ENCODE assay signal across 17 cellular contexts in the genomic region with DNA sequence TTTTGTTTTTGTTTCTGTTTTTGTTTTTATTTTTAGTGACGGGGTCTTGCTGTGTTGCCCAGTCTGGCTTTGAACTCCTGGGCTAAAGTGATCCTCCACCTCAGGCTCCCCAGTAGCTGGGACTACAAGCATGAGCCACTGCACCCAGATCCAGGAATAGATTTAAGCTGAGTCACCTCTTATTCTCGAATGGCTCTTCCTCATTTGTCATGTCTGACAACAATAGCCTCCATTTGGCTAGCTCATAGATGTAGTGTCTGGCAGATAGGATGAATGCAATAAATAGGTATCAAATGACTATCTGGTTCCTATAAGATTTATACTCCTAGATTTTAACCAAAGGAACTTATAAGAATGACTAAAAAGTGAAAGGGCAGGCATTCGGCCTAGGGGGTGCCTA.
DNase-seq lines count a peak whose midpoint lies in the region; ATAC-seq and TF ChIP-seq lines count a peak whose summit lies in the region.
"Had no signal": no experiment of that assay in that cellular context is flagged by ENCODE, and none has a peak within 500 bp of the region (broad histone marks: within the 10 kb centered on the region; RNA-seq: fewer than 3 reads in every experiment).

No MANE protein-coding gene starts in this region.

- no peaks in the 10 kb centered on the region for H3K36me3 Mint-ChIP-seq in nephron progenitor cell (ENCODE audit: low read depth)
- H3K36me3 Mint-ChIP-seq: natural killer cell treated with Interleukin-12 subunit alpha and Interleukin-12 subunit beta and Interleukin-15 and Interleukin-18, amount 100 ng/mL, for 72 hours had no signal

- ATAC-seq in stimulated activated naive CD8-positive, alpha-beta T cell treated with anti-CD3 and anti-CD28 coated beads, Interleukin-15, amount 100 ng/mL, for 72 hours = no peak
- ATAC-seq: heart left ventricle; natural killer cell treated with Interleukin-12 subunit alpha and Interleukin-12 subunit beta and Interleukin-15 and Interleukin-18, amount 100 ng/mL, for 72 hours had no signal

- POLR2A ChIA-PET in RWPE1 (lab: Yijun Ruan, JAX; ENCODE audit: low non-redundant PET) = no interaction called here

- CTCF ChIA-PET in RWPE1 (lab: Yijun Ruan, JAX) = no interaction called here

- TF ChIP-seq CTCF in RWPE1 (conservative IDR thresholded peaks at IDR 0.05; ENCODE audit: low read depth) = no peak
- no peak for TF ChIP-seq CTCF in fibroblast of mammary gland (conservative IDR thresholded peaks at IDR 0.05; ENCODE audit: control insufficient read depth, insufficient read depth, low read depth, low read length)
- no peak for TF ChIP-seq CTCF in nephron progenitor cell (IDR thresholded peaks at IDR 0.05)

- H3K9me3 Mint-ChIP-seq in stimulated activated naive CD8-positive, alpha-beta T cell treated with anti-CD3 and anti-CD28 coated beads, Interleukin-15, amount 100 ng/mL, for 72 hours = no peaks in the 10 kb centered on the region
- H3K9me3 Mint-ChIP-seq in nephron progenitor cell = no peaks in the 10 kb centered on the region
- H3K9me3 Mint-ChIP-seq: natural killer cell treated with Interleukin-12 subunit alpha and Interleukin-12 subunit beta and Interleukin-15 and Interleukin-18, amount 100 ng/mL, for 72 hours had no signal

- DNase-seq in AG08395 (ENCODE audit: low spot score) (peak; percentile 21), HS-5 (ENCODE audit: low read depth) (peak; percentile 41), RWPE1 (ENCODE audit: low spot score) (peak; percentile 1), fibroblast of mammary gland (ENCODE audit: low read depth) (peak; percentile 67), nephron progenitor cell (no peak)
- DNase-seq in stimulated activated naive CD8-positive, alpha-beta T cell treated with anti-CD3 and anti-CD28 coated beads, Interleukin-15, amount 100 ng/mL, for 72 hours = no peak
- DNase-seq in activated CD8-positive, alpha-beta memory T cell treated with anti-CD3 and anti-CD28 coated beads for 24 hours = no peak
- DNase-seq in stimulated activated CD4-positive, alpha-beta T cell treated with anti-CD3 and anti-CD28 coated beads, Interleukin-2, amount 100 ng/mL, for 24 hours = no peak
- DNase-seq: activated CD4-positive, CD25-positive, alpha-beta regulatory T cell treated with anti-CD3 and anti-CD28 coated beads, Interleukin-2, amount 50 U/mL, for 72 hours; DMS153; heart left ventricle; left ventricle myocardium inferior; NCI-H2171 treated with DMSO at 0.1 percent for 48 hours; NK-92 treated with Interleukin-12 subunit alpha and Interleukin-12 subunit beta, amount 100 ng/mL, for 24 hours; SW 1271; transverse colon had no signal

- H3K27ac ChIP-seq in RWPE1 = no peak overlapping the region
- H3K27ac ChIP-seq: heart left ventricle, left ventricle myocardium inferior, transverse colon had no signal

- H3K4me3 ChIP-seq in fibroblast of mammary gland (ENCODE audit: control insufficient read depth, low read depth, low read length) = no peak overlapping the region
- H3K4me3 ChIP-seq: heart left ventricle, left ventricle myocardium inferior, transverse colon had no signal

- peaks cover 8% of the 10 kb centered on the region for H3K4me1 Mint-ChIP-seq in stimulated activated naive CD8-positive, alpha-beta T cell treated with anti-CD3 and anti-CD28 coated beads, Interleukin-15, amount 100 ng/mL, for 72 hours
- no peaks in the 10 kb centered on the region for H3K4me1 Mint-ChIP-seq in nephron progenitor cell

- no peaks in the 10 kb centered on the region for H3K27me3 Mint-ChIP-seq in stimulated activated naive CD8-positive, alpha-beta T cell treated with anti-CD3 and anti-CD28 coated beads, Interleukin-15, amount 100 ng/mL, for 72 hours
- H3K27me3 Mint-ChIP-seq in nephron progenitor cell (ENCODE audit: low read depth, poor library complexity) = peaks cover 5% of the 10 kb centered on the region

- no peak overlapping the region for H3K4me3 Mint-ChIP-seq in stimulated activated naive CD8-positive, alpha-beta T cell treated with anti-CD3 and anti-CD28 coated beads, Interleukin-15, amount 100 ng/mL, for 72 hours
- no peak overlapping the region for H3K4me3 Mint-ChIP-seq in nephron progenitor cell
- H3K4me3 Mint-ChIP-seq: natural killer cell treated with Interleukin-12 subunit alpha and Interleukin-12 subunit beta and Interleukin-15 and Interleukin-18, amount 100 ng/mL, for 72 hours had no signal

- H3K27ac Mint-ChIP-seq in stimulated activated naive CD8-positive, alpha-beta T cell treated with anti-CD3 and anti-CD28 coated beads, Interleukin-15, amount 100 ng/mL, for 72 hours = no peak overlapping the region
- no peak overlapping the region for H3K27ac Mint-ChIP-seq in nephron progenitor cell
- H3K27ac Mint-ChIP-seq: natural killer cell treated with Interleukin-12 subunit alpha and Interleukin-12 subunit beta and Interleukin-15 and Interleukin-18, amount 100 ng/mL, for 72 hours had no signal

Comparison
In these comparisons a context has a peak if more than half of its experiments do, and no peak if none do; other contexts are left out.
1. DNase-seq: peak in AG08395 (single experiment), HS-5 (single experiment), RWPE1 (single experiment) and fibroblast of mammary gland (single experiment); none in stimulated activated naive CD8-positive, alpha-beta T cell treated with anti-CD3 and anti-CD28 coated beads, Interleukin-15, amount 100 ng/mL, for 72 hours (0 of 2), activated CD8-positive, alpha-beta memory T cell treated with anti-CD3 and anti-CD28 coated beads for 24 hours (single experiment), nephron progenitor cell (single experiment) and stimulated activated CD4-positive, alpha-beta T cell treated with anti-CD3 and anti-CD28 coated beads, Interleukin-2, amount 100 ng/mL, for 24 hours (0 of 2).